Comparison of ENCODE assay signal across 29 cellular contexts in genomic region chr14:41699506-41699905, GRCh38.
"Had no signal": no experiment of that assay in that cellular context is flagged by ENCODE, and none has a peak within 500 bp of the region (broad histone marks: within the 10 kb centered on the region; RNA-seq: fewer than 3 reads in every experiment).

No MANE protein-coding gene starts in this region.

- H3K9ac ChIP-seq: KMS-11 had no signal

- H3K27ac ChIP-seq: adrenal gland, KMS-11, Peyer's patch, RWPE1, SJSA1, WERI-Rb-1 had no signal

- H3K4me1 Mint-ChIP-seq: activated CD4-positive, alpha-beta memory T cell treated with anti-CD3 and anti-CD28 coated beads, Interleukin-2, amount 10 ng/mL, durations not matched to agents 7 days and 5 days; activated CD4-positive, alpha-beta T cell treated with anti-CD3 and anti-CD28 coated beads for 36 hours; activated naive CD4-positive, alpha-beta T cell treated with anti-CD3 and anti-CD28 coated beads, Interleukin-2, amount 10 ng/mL, durations not matched to agents 7 days and 5 days; activated naive CD8-positive, alpha-beta T cell treated with anti-CD3 and anti-CD28 coated beads for 36 hours; T-cell had no signal

- H3K4me2 ChIP-seq: KMS-11 had no signal

- H3K4me3 ChIP-seq: adrenal gland, Peyer's patch, SJSA1 had no signal

- H3K4me3 Mint-ChIP-seq: activated CD4-positive, alpha-beta memory T cell treated with anti-CD3 and anti-CD28 coated beads, Interleukin-2, amount 10 ng/mL, durations not matched to agents 7 days and 5 days; activated CD4-positive, alpha-beta T cell treated with anti-CD3 and anti-CD28 coated beads for 36 hours; activated naive CD4-positive, alpha-beta T cell treated with anti-CD3 and anti-CD28 coated beads, Interleukin-2, amount 10 ng/mL, durations not matched to agents 7 days and 5 days; activated naive CD8-positive, alpha-beta T cell treated with anti-CD3 and anti-CD28 coated beads for 36 hours; activated T-cell treated with anti-CD3 and anti-CD28 coated beads, Interleukin-2, amount 50 U/mL, for 72 hours; T-cell had no signal

- ATAC-seq: activated CD4-positive, alpha-beta T cell treated with anti-CD3 and anti-CD28 coated beads for 36 hours; activated T-cell treated with anti-CD3 and anti-CD28 coated beads, Interleukin-2, amount 50 U/mL, for 72 hours; T-cell had no signal

- H3K36me3 Mint-ChIP-seq: activated naive CD4-positive, alpha-beta T cell treated with anti-CD3 and anti-CD28 coated beads, Interleukin-2, amount 10 ng/mL, durations not matched to agents 7 days and 5 days; activated naive CD8-positive, alpha-beta T cell treated with anti-CD3 and anti-CD28 coated beads for 36 hours; T-cell had no signal

- H3K27me3 ChIP-seq: adrenal gland, Peyer's patch, SJSA1 had no signal

- H3K27ac Mint-ChIP-seq: activated CD4-positive, alpha-beta memory T cell treated with anti-CD3 and anti-CD28 coated beads, Interleukin-2, amount 10 ng/mL, durations not matched to agents 7 days and 5 days; activated CD4-positive, alpha-beta T cell treated with anti-CD3 and anti-CD28 coated beads for 36 hours; activated naive CD4-positive, alpha-beta T cell treated with anti-CD3 and anti-CD28 coated beads, Interleukin-2, amount 10 ng/mL, durations not matched to agents 7 days and 5 days; activated naive CD8-positive, alpha-beta T cell treated with anti-CD3 and anti-CD28 coated beads for 36 hours; activated T-cell treated with anti-CD3 and anti-CD28 coated beads, Interleukin-2, amount 50 U/mL, for 72 hours; activated T-helper 2 cell treated with anti-CD3 and anti-CD28 coated beads, Interferon-gamma antibody, Interleukin-2, Interleukin-4, amounts not matched to agents 10 μg/mL and 5 μg/mL and 100 μg/mL, durations not matched to agents 14 hours and 24 hours and 36 hours; T-cell had no signal

- FAIRE-seq: bronchial epithelial cell had no signal

- H3K36me3 ChIP-seq: adrenal gland, Peyer's patch, SJSA1, WERI-Rb-1 had no signal

- H3K9me3 Mint-ChIP-seq: activated CD4-positive, alpha-beta memory T cell treated with anti-CD3 and anti-CD28 coated beads, Interleukin-2, amount 10 ng/mL, durations not matched to agents 7 days and 5 days; activated naive CD4-positive, alpha-beta T cell treated with anti-CD3 and anti-CD28 coated beads, Interleukin-2, amount 10 ng/mL, durations not matched to agents 7 days and 5 days; activated naive CD8-positive, alpha-beta T cell treated with anti-CD3 and anti-CD28 coated beads for 36 hours; activated T-cell treated with anti-CD3 and anti-CD28 coated beads, Interleukin-2, amount 50 U/mL, for 72 hours; activated T-helper 2 cell treated with anti-CD3 and anti-CD28 coated beads, Interferon-gamma antibody, Interleukin-2, Interleukin-4, amounts not matched to agents 10 μg/mL and 5 μg/mL and 100 μg/mL, durations not matched to agents 14 hours and 24 hours and 36 hours; T-cell had no signal

- H3K9me3 ChIP-seq: adrenal gland, Peyer's patch, SJSA1 had no signal

- DNase-seq: activated CD4-positive, alpha-beta memory T cell treated with anti-CD3 and anti-CD28 coated beads, Interleukin-2, amount 10 ng/mL, durations not matched to agents 7 days and 5 days; activated CD4-positive, alpha-beta T cell treated with anti-CD3 and anti-CD28 coated beads for 36 hours; activated CD4-positive, alpha-beta T cell treated with anti-CD3 and anti-CD28 coated beads, Interleukin-2, amount 50 U/mL, for 1 hour; activated gamma-delta T cell treated with Interleukin-2 at 50 U/mL for 16 hours; activated naive CD4-positive, alpha-beta T cell treated with anti-CD3 and anti-CD28 coated beads, Interleukin-2, amount 10 ng/mL, durations not matched to agents 7 days and 5 days; activated naive CD8-positive, alpha-beta T cell treated with anti-CD3 and anti-CD28 coated beads for 36 hours; activated T-cell treated with anti-CD3 and anti-CD28 coated beads for 4 hours; activated T-cell treated with anti-CD3 and anti-CD28 coated beads, Interleukin-2, amount 50 U/mL, for 72 hours; adrenal gland; aorta; NCI-H1092 treated with DMSO at 0.1 percent for 48 hours; NCI-H1417 treated with DMSO at 0.1 percent for 48 hours; NCI-H1694; NCI-H2029; NCI-H345; NCI-H510A; NCI-H526 treated with DMSO at 0.1 percent for 48 hours; NCI-H82; Peyer's patch; Right ventricle myocardium superior; T-cell; T-helper 2 cell; T1000; WERI-Rb-1 had no signal

- H3K4me1 ChIP-seq: adrenal gland, Peyer's patch, SJSA1 had no signal

- H3K27me3 Mint-ChIP-seq: activated CD4-positive, alpha-beta memory T cell treated with anti-CD3 and anti-CD28 coated beads, Interleukin-2, amount 10 ng/mL, durations not matched to agents 7 days and 5 days; activated CD4-positive, alpha-beta T cell treated with anti-CD3 and anti-CD28 coated beads for 36 hours; activated naive CD4-positive, alpha-beta T cell treated with anti-CD3 and anti-CD28 coated beads, Interleukin-2, amount 10 ng/mL, durations not matched to agents 7 days and 5 days; T-cell had no signal
